Comparison of ENCODE assay signal across 28 cellular contexts in the genomic region with DNA sequence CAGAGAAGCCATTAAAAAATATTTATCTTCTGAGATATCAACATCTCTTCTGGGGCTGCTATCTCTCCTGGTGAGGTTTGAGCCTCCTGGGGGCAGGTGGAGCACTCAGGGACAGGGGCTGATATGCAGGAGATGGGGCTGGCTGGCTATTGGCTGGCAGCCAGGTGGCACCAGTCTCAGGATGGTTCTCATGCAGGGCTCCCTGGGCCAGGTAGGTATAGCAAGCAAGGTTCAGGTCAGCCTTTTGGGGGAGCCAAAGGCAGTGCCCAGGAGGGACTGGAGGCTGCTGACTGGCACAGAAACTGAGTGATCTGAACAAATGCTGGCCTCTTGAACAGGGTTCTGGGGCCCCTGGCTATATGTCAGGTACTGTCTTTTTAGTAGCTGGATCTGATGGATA. TPM values are rescaled to one million over a fixed set of nuclear protein-coding genes. Genes with fewer than 3 reads are reported as not detected.
DNase-seq lines count a peak whose midpoint lies in the region; ATAC-seq and TF ChIP-seq lines count a peak whose summit lies in the region.
"Had no signal": no experiment of that assay in that cellular context is flagged by ENCODE, and none has a peak within 500 bp of the region (broad histone marks: within the 10 kb centered on the region; RNA-seq: fewer than 3 reads in every experiment).

No MANE protein-coding gene starts in this region.

- no peaks in the 10 kb centered on the region for H3K36me3 Mint-ChIP-seq in endodermal cell (ENCODE audit: low read depth)
- H3K36me3 Mint-ChIP-seq: CD14-positive monocyte, memory B cell, T-cell had no signal

- no peak for DNase-seq in stimulated activated naive CD8-positive, alpha-beta T cell treated with anti-CD3 and anti-CD28 coated beads, Interleukin-15, amount 100 ng/mL, for 72 hours
- DNase-seq in stimulated activated naive CD8-positive, alpha-beta T cell treated with anti-CD3 and anti-CD28 coated beads, Interleukin-15, Interleukin-2, amounts not matched to agents 100 U/mL and 50 U/mL, for 24 hours, result no peak
- DNase-seq in endodermal cell, result peak; percentile 74
- no peak for DNase-seq in hepatic stellate cell (ENCODE audit: low spot score)
- DNase-seq in activated gamma-delta T cell treated with Interleukin-2 at 50 U/mL for 16 hours, result no peak
- DNase-seq in NCI-H128 (lab: John Stamatoyannopoulos, UW; ENCODE audit: unreplicated experiment), result no peak
- DNase-seq: activated CD4-positive, alpha-beta T cell treated with anti-CD3 and anti-CD28 coated beads, Interleukin-2, amount 50 U/mL, for 48 hours; activated CD4-positive, CD25-positive, alpha-beta regulatory T cell; activated T-cell treated with anti-CD3 and anti-CD28 coated beads for 4 hours; caudate nucleus; cortex of kidney; foreskin keratinocyte; HCEC 1CT; KG1; NCI-H1436; NCI-H2171; NCI-H524 treated with DMSO at 0.1 percent for 48 hours; posterior cingulate gyrus; right cardiac atrium; spleen; upper lobe of right lung had no signal

- H3F3A ChIP-seq in Loucy (ENCODE audit: low read depth), result no peaks in the 10 kb centered on the region

- H3K4me1 ChIP-seq in Loucy (ENCODE audit: insufficient read depth, low read length, poor library complexity, severe bottlenecking) (no peaks in the 10 kb centered on the region), endodermal cell (ENCODE audit: control insufficient read depth, insufficient read depth, low read length) (no peaks in the 10 kb centered on the region)
- H3K4me1 ChIP-seq: foreskin keratinocyte, neural progenitor cell, spleen, upper lobe of right lung had no signal

- no peaks in the 10 kb centered on the region for H3K36me3 ChIP-seq in Loucy (ENCODE audit: insufficient read depth, low read length)
- H3K36me3 ChIP-seq in endodermal cell (ENCODE audit: control insufficient read depth, insufficient read depth, low read length), result no peaks in the 10 kb centered on the region
- H3K36me3 ChIP-seq: esophagus muscularis mucosa, neural progenitor cell, spleen, upper lobe of right lung had no signal

- H3K9me2 ChIP-seq in Loucy (replicated peaks; ENCODE audit: low read depth, low read length), result no peaks in the 10 kb centered on the region

- TF ChIP-seq CTCF in Loucy (conservative IDR thresholded peaks at IDR 0.05; ENCODE audit: low read length), result peak; percentile 14; the same call in 1 of the 2 replicates
- peak; percentile 52 for TF ChIP-seq CTCF in endodermal cell (conservative IDR thresholded peaks at IDR 0.05)

- H3K4me2 ChIP-seq in Loucy (ENCODE audit: low read depth, low read length, poor library complexity, severe bottlenecking), result no peak overlapping the region
- H3K4me2 ChIP-seq: neural progenitor cell had no signal

- H3K4me1 Mint-ChIP-seq in stimulated activated naive CD8-positive, alpha-beta T cell treated with anti-CD3 and anti-CD28 coated beads, Interleukin-15, amount 100 ng/mL, for 72 hours, result no peaks in the 10 kb centered on the region
- no peaks in the 10 kb centered on the region for H3K4me1 Mint-ChIP-seq in endodermal cell
- H3K4me1 Mint-ChIP-seq: CD14-positive monocyte, memory B cell, T-cell had no signal

- no peaks in the 10 kb centered on the region for H3K9me3 Mint-ChIP-seq in stimulated activated naive CD8-positive, alpha-beta T cell treated with anti-CD3 and anti-CD28 coated beads, Interleukin-15, amount 100 ng/mL, for 72 hours
- H3K9me3 Mint-ChIP-seq in endodermal cell, result no peaks in the 10 kb centered on the region
- H3K9me3 Mint-ChIP-seq: memory B cell, neural progenitor cell, T-cell had no signal

- H3K27ac ChIP-seq in endodermal cell (ENCODE audit: low read depth, low read length), result no peak overlapping the region
- H3K27ac ChIP-seq: esophagus muscularis mucosa, foreskin keratinocyte, neural progenitor cell, spleen, upper lobe of right lung had no signal

- no peaks in the 10 kb centered on the region for H3K9me3 ChIP-seq in Loucy (ENCODE audit: insufficient read depth, low read depth, low read length)
- no peaks in the 10 kb centered on the region for H3K9me3 ChIP-seq in endodermal cell (ENCODE audit: control insufficient read depth, low read length)
- H3K9me3 ChIP-seq: esophagus muscularis mucosa, spleen, upper lobe of right lung had no signal

- H4K20me1 ChIP-seq in Loucy (ENCODE audit: insufficient read depth, low read length, poor library complexity, severe bottlenecking), result no peaks in the 10 kb centered on the region

- no peak overlapping the region for H2AFZ ChIP-seq in Loucy (ENCODE audit: low read length)
- H2AFZ ChIP-seq: neural progenitor cell had no signal

- H3K27ac Mint-ChIP-seq in stimulated activated naive CD8-positive, alpha-beta T cell treated with anti-CD3 and anti-CD28 coated beads, Interleukin-15, amount 100 ng/mL, for 72 hours, result no peak overlapping the region
- no peak overlapping the region for H3K27ac Mint-ChIP-seq in endodermal cell
- H3K27ac Mint-ChIP-seq: CD14-positive monocyte, memory B cell, neural progenitor cell, T-cell had no signal

- H3K4me3 Mint-ChIP-seq in stimulated activated naive CD8-positive, alpha-beta T cell treated with anti-CD3 and anti-CD28 coated beads, Interleukin-15, amount 100 ng/mL, for 72 hours, result no peak overlapping the region
- H3K4me3 Mint-ChIP-seq in endodermal cell, result no peak overlapping the region
- H3K4me3 Mint-ChIP-seq: CD14-positive monocyte, memory B cell, neural progenitor cell, T-cell had no signal

- peak; percentile 48 for ATAC-seq in stimulated activated naive CD8-positive, alpha-beta T cell treated with anti-CD3 and anti-CD28 coated beads, Interleukin-15, amount 100 ng/mL, for 72 hours
- ATAC-seq in stimulated activated naive CD8-positive, alpha-beta T cell treated with anti-CD3 and anti-CD28 coated beads, Interleukin-15, Interleukin-2, amounts not matched to agents 100 U/mL and 50 U/mL, for 24 hours, result no peak
- ATAC-seq: foreskin keratinocyte, left lobe of liver, right cardiac atrium, T-cell, upper lobe of right lung had no signal

- no peak overlapping the region for H3K9ac ChIP-seq in Loucy (ENCODE audit: low read depth, low read length, poor library complexity, severe bottlenecking)
- H3K9ac ChIP-seq in endodermal cell (ENCODE audit: extremely low read depth, low read length, poor library complexity, severe bottlenecking), result no peak overlapping the region
- H3K9ac ChIP-seq: neural progenitor cell had no signal

- H3K79me2 ChIP-seq in Loucy (ENCODE audit: insufficient read depth, low read length), result no peaks in the 10 kb centered on the region

- H3K27me3 ChIP-seq in Loucy (ENCODE audit: insufficient read depth, low read length, poor library complexity, severe bottlenecking) (no peaks in the 10 kb centered on the region), endodermal cell (ENCODE audit: control insufficient read depth, insufficient read depth, low read length, poor library complexity, severe bottlenecking) (no peaks in the 10 kb centered on the region)
- H3K27me3 ChIP-seq: esophagus muscularis mucosa, neural progenitor cell, spleen, upper lobe of right lung had no signal

- H3K27me3 Mint-ChIP-seq in stimulated activated naive CD8-positive, alpha-beta T cell treated with anti-CD3 and anti-CD28 coated beads, Interleukin-15, amount 100 ng/mL, for 72 hours, result peaks cover 16% of the 10 kb centered on the region
- peaks cover 25% of the 10 kb centered on the region for H3K27me3 Mint-ChIP-seq in endodermal cell (ENCODE audit: insufficient read depth)

- no peak overlapping the region for H3K4me3 ChIP-seq in Loucy (ENCODE audit: low read length, poor library complexity, severe bottlenecking)
- H3K4me3 ChIP-seq in endodermal cell (ENCODE audit: low read length), result no peak overlapping the region
- H3K4me3 ChIP-seq: esophagus muscularis mucosa, neural progenitor cell, spleen, upper lobe of right lung had no signal

RNA-seq across cellular contexts. Expression of a gene that starts 29.7 kb away (rescaled TPM):
- 10 to 100 TPM; 27.4 to 35.5 TPM for total RNA-seq in endodermal cell
- 33.4 TPM for polyA plus RNA-seq in endodermal cell (2013, experiment 1 of 2)
- 32.6 TPM for polyA plus RNA-seq in endodermal cell (2013, experiment 2 of 2)

RNA-seq across cellular contexts. Expression of a gene that starts 34.0 kb away (rescaled TPM):
- 10 to 100 TPM in 1 of 2 donors, 1 to 10 TPM in 1; 6.6 to 13.5 TPM for total RNA-seq in endodermal cell
- 8.3 TPM for polyA plus RNA-seq in endodermal cell (2013, experiment 1 of 2)
- polyA plus RNA-seq in endodermal cell (2013, experiment 2 of 2), result 7.7 TPM

RNA-seq across cellular contexts. Expression of a gene that starts 34.1 kb away (rescaled TPM):
- total RNA-seq in endodermal cell, result 10 to 100 TPM; 39.6 to 46.2 TPM
- 55.9 TPM for polyA plus RNA-seq in endodermal cell (2013, experiment 1 of 2)
- 53.8 TPM for polyA plus RNA-seq in endodermal cell (2013, experiment 2 of 2)
